Comparison of ENCODE assay signal across 8 cellular contexts in genomic region chr14:81051547-81051946, GRCh38.
"Had no signal": no experiment of that assay in that cellular context is flagged by ENCODE, and none has a peak within 500 bp of the region (broad histone marks: within the 10 kb centered on the region; RNA-seq: fewer than 3 reads in every experiment).

No MANE protein-coding gene starts in this region.

- H3K9me3 ChIP-seq: HAP-1 had no signal

- H3K27ac Mint-ChIP-seq: HFFc6, IgD-negative memory B cell had no signal

- ATAC-seq: HCT116, HepG2 had no signal

- H3K27me3 Mint-ChIP-seq: IgD-negative memory B cell had no signal

- FAIRE-seq: HepG2 had no signal

- H3K4me3 Mint-ChIP-seq: HFFc6, IgD-negative memory B cell had no signal

- H3K4me3 ChIP-seq: GM23248, HAP-1 had no signal

- H3K27ac ChIP-seq: GM23248 had no signal

- H2AFZ ChIP-seq: GM23248 had no signal

- H3K36me3 ChIP-seq: HAP-1 had no signal

- DNase-seq: GM23248, GOT3, H7, HFFc6 had no signal

- H3K36me3 Mint-ChIP-seq: IgD-negative memory B cell had no signal

- H3K4me1 ChIP-seq: HAP-1 had no signal
